In genomic region chr1:204338997-204339396, GRCh38 we compare ENCODE assay signal across 19 cellular contexts.
"Had no signal": no experiment of that assay in that cellular context is flagged by ENCODE, and none has a peak within 500 bp of the region (broad histone marks: within the 10 kb centered on the region; RNA-seq: fewer than 3 reads in every experiment).

No MANE protein-coding gene starts in this region.

- H3K9me3 ChIP-seq: SK-N-SH had no signal

- H3K27ac Mint-ChIP-seq: activated CD8-positive, alpha-beta T cell treated with anti-CD3 and anti-CD28 coated beads for 36 hours; activated naive CD4-positive, alpha-beta T cell treated with anti-CD3 and anti-CD28 coated beads, Interleukin-2, amount 10 ng/mL, durations not matched to agents 7 days and 5 days; activated naive CD8-positive, alpha-beta T cell treated with anti-CD3 and anti-CD28 coated beads for 36 hours; activated T-cell treated with anti-CD3 and anti-CD28 coated beads, Interleukin-2, amount 50 U/mL, for 72 hours; activated T-helper 2 cell treated with anti-CD3 and anti-CD28 coated beads, Interferon-gamma antibody, Interleukin-2, Interleukin-4, amounts not matched to agents 10 μg/mL and 5 μg/mL and 100 μg/mL, durations not matched to agents 14 hours and 24 hours and 36 hours; T-helper 1 cell treated with Interleukin-12 subunit alpha and Interleukin-12 subunit beta and Interleukin-4 antibody, amounts not matched to agents 30 μg/mL and 1 μg/mL, for 36 hours had no signal

- DNase-seq: activated CD4-positive, alpha-beta T cell treated with anti-CD3 and anti-CD28 coated beads for 4 hours; activated CD8-positive, alpha-beta memory T cell treated with anti-CD3 and anti-CD28 coated beads, Interleukin-2, amount 50 U/mL, for 4 hours; activated CD8-positive, alpha-beta T cell treated with anti-CD3 and anti-CD28 coated beads for 36 hours; activated gamma-delta T cell treated with Interleukin-2 at 50 U/mL for 16 hours; activated naive CD4-positive, alpha-beta T cell treated with anti-CD3 and anti-CD28 coated beads, Interleukin-2, amount 10 ng/mL, durations not matched to agents 7 days and 5 days; activated naive CD8-positive, alpha-beta T cell treated with anti-CD3 and anti-CD28 coated beads for 36 hours; activated T-cell treated with anti-CD3 and anti-CD28 coated beads, Interleukin-2, amount 50 U/mL, for 72 hours; anterior cingulate cortex; cerebellar nuclear complex; Kasumi-1; KBM-7; NCI-H1930; NCI-H446; NCI-H69; RPMI8226; SK-N-SH; SW 1271 had no signal

- H3K36me3 Mint-ChIP-seq: activated naive CD4-positive, alpha-beta T cell treated with anti-CD3 and anti-CD28 coated beads, Interleukin-2, amount 10 ng/mL, durations not matched to agents 7 days and 5 days; activated naive CD8-positive, alpha-beta T cell treated with anti-CD3 and anti-CD28 coated beads for 36 hours had no signal

- H3K4me2 ChIP-seq: SK-N-SH had no signal

- H3K9me2 ChIP-seq: SK-N-SH had no signal

- H3K9me3 Mint-ChIP-seq: activated CD8-positive, alpha-beta T cell treated with anti-CD3 and anti-CD28 coated beads for 36 hours; activated naive CD4-positive, alpha-beta T cell treated with anti-CD3 and anti-CD28 coated beads, Interleukin-2, amount 10 ng/mL, durations not matched to agents 7 days and 5 days; activated naive CD8-positive, alpha-beta T cell treated with anti-CD3 and anti-CD28 coated beads for 36 hours; activated T-cell treated with anti-CD3 and anti-CD28 coated beads, Interleukin-2, amount 50 U/mL, for 72 hours; activated T-helper 2 cell treated with anti-CD3 and anti-CD28 coated beads, Interferon-gamma antibody, Interleukin-2, Interleukin-4, amounts not matched to agents 10 μg/mL and 5 μg/mL and 100 μg/mL, durations not matched to agents 14 hours and 24 hours and 36 hours; T-helper 1 cell treated with Interleukin-12 subunit alpha and Interleukin-12 subunit beta and Interleukin-4 antibody, amounts not matched to agents 30 μg/mL and 1 μg/mL, for 36 hours had no signal

- H3K27me3 Mint-ChIP-seq: activated naive CD8-positive, alpha-beta T cell treated with anti-CD3 and anti-CD28 coated beads for 36 hours had no signal

- H3K4me1 Mint-ChIP-seq: activated naive CD4-positive, alpha-beta T cell treated with anti-CD3 and anti-CD28 coated beads, Interleukin-2, amount 10 ng/mL, durations not matched to agents 7 days and 5 days; activated naive CD8-positive, alpha-beta T cell treated with anti-CD3 and anti-CD28 coated beads for 36 hours had no signal

- H3K4me3 Mint-ChIP-seq: activated CD8-positive, alpha-beta T cell treated with anti-CD3 and anti-CD28 coated beads for 36 hours; activated naive CD4-positive, alpha-beta T cell treated with anti-CD3 and anti-CD28 coated beads, Interleukin-2, amount 10 ng/mL, durations not matched to agents 7 days and 5 days; activated naive CD8-positive, alpha-beta T cell treated with anti-CD3 and anti-CD28 coated beads for 36 hours; activated T-cell treated with anti-CD3 and anti-CD28 coated beads, Interleukin-2, amount 50 U/mL, for 72 hours; T-helper 1 cell treated with Interleukin-12 subunit alpha and Interleukin-12 subunit beta and Interleukin-4 antibody, amounts not matched to agents 30 μg/mL and 1 μg/mL, for 36 hours had no signal
